Comparison of ENCODE assay signal across 19 cellular contexts in genomic region chr9:99947395-99947794, GRCh38. TPM values are rescaled to one million over a fixed set of nuclear protein-coding genes. Genes with fewer than 3 reads are reported as not detected.
DNase-seq lines count a peak whose midpoint lies in the region; ATAC-seq and TF ChIP-seq lines count a peak whose summit lies in the region.
"Had no signal": no experiment of that assay in that cellular context is flagged by ENCODE, and none has a peak within 500 bp of the region (broad histone marks: within the 10 kb centered on the region; RNA-seq: fewer than 3 reads in every experiment).

No MANE protein-coding gene starts in this region.

- H2AFZ ChIP-seq in neural progenitor cell (replicated peaks): no peak overlapping the region

- H3K36me3 Mint-ChIP-seq in neural progenitor cell (peaks cover 5% of the 10 kb centered on the region), Calu3 (ENCODE audit: insufficient read depth, unreplicated experiment) (no peaks in the 10 kb centered on the region)

- H3K4me3 Mint-ChIP-seq in neural progenitor cell (no peak overlapping the region), Calu3 (ENCODE audit: low read depth, unreplicated experiment) (no peak overlapping the region)
- H3K4me3 Mint-ChIP-seq: immature natural killer cell; T-helper 1 cell treated with Interleukin-12 subunit alpha and Interleukin-12 subunit beta and Interleukin-4 antibody, amounts not matched to agents 30 μg/mL and 1 μg/mL, for 36 hours had no signal

- no peaks in the 10 kb centered on the region for H3K27me3 ChIP-seq in H7 (ENCODE audit: control insufficient read depth, insufficient read depth, low read length)
- H3K27me3 ChIP-seq in neural progenitor cell: no peaks in the 10 kb centered on the region
- H3K27me3 ChIP-seq in psoas muscle (ENCODE audit: insufficient read depth in 3 of 3, low read length in 2 of 3): no peaks in the 10 kb centered on the region
- H3K27me3 ChIP-seq: body of pancreas, tibial artery had no signal

- H3K9ac ChIP-seq in neural progenitor cell: no peak overlapping the region

- no peaks in the 10 kb centered on the region for H3F3A ChIP-seq in neural progenitor cell (ENCODE audit: low read depth)

- H3K27me3 Mint-ChIP-seq in neural progenitor cell (ENCODE audit: insufficient read depth, low read depth) (no peaks in the 10 kb centered on the region), Calu3 (ENCODE audit: unreplicated experiment) (no peaks in the 10 kb centered on the region)

- peak; percentile 3 for DNase-seq in H7
- DNase-seq in RKO (ENCODE audit: low spot score): peak; percentile 52
- no peak for DNase-seq in epithelial cell of proximal tubule (ENCODE audit: low read depth)
- DNase-seq in neural progenitor cell (ENCODE audit: low spot score): no peak
- DNase-seq in psoas muscle: no peak
- no peak for DNase-seq in Calu3
- DNase-seq in AG08395 (ENCODE audit: low spot score): no peak
- DNase-seq in central memory CD4-positive, alpha-beta T cell: no peak
- DNase-seq: activated CD4-positive, CD25-positive, alpha-beta regulatory T cell treated with anti-CD3 and anti-CD28 coated beads, Interleukin-2, amount 50 U/mL, for 72 hours; activated gamma-delta T cell treated with Interleukin-2 at 50 U/mL for 16 hours; body of pancreas; foreskin melanocyte; immature natural killer cell; NCI-H1092; stimulated activated CD4-positive, alpha-beta T cell treated with anti-CD3 and anti-CD28 coated beads, Interleukin-4, amount 100 ng/mL, for 4 hours; tibial artery had no signal

- CTCF ChIA-PET in Calu3 (lab: Charles Lee): no interaction called here

- intact Hi-C loops in psoas muscle (cut with DNase I): no loop called here
- intact Hi-C loops in Calu3 (cut with micrococcal nuclease; ENCODE audit: unreplicated experiment): no loop called here

- H3K36me3 ChIP-seq in H7 (replicated peaks; ENCODE audit: control insufficient read depth, insufficient read depth, low read length): no peaks in the 10 kb centered on the region
- peaks cover 9% of the 10 kb centered on the region for H3K36me3 ChIP-seq in neural progenitor cell
- peaks cover 0 to 13% of the 10 kb centered on the region in 2 donors for H3K36me3 ChIP-seq in psoas muscle (ENCODE audit: insufficient read depth in 1 of 2, low read depth in 1 of 2)
- H3K36me3 ChIP-seq: HAP-1 had no signal

- TF ChIP-seq CTCF in epithelial cell of proximal tubule (conservative IDR thresholded peaks at IDR 0.05; ENCODE audit: low read depth, low read length) (peak; percentile 23), neural progenitor cell (IDR thresholded peaks at IDR 0.05) (peak; percentile 43), psoas muscle (IDR thresholded peaks at IDR 0.05) (no peak), Calu3 (IDR thresholded peaks at IDR 0.05; ENCODE audit: unreplicated experiment) (no peak)

- H3K27ac Mint-ChIP-seq in neural progenitor cell: no peak overlapping the region
- H3K27ac Mint-ChIP-seq in Calu3 (ENCODE audit: unreplicated experiment): no peak overlapping the region
- H3K27ac Mint-ChIP-seq: immature natural killer cell; T-helper 1 cell treated with Interleukin-12 subunit alpha and Interleukin-12 subunit beta and Interleukin-4 antibody, amounts not matched to agents 30 μg/mL and 1 μg/mL, for 36 hours had no signal

- no peak for ATAC-seq in psoas muscle
- ATAC-seq: body of pancreas, sciatic nerve had no signal

- H3K9me3 Mint-ChIP-seq in neural progenitor cell: peaks cover 2% of the 10 kb centered on the region
- no peaks in the 10 kb centered on the region for H3K9me3 Mint-ChIP-seq in Calu3 (ENCODE audit: low read depth, unreplicated experiment)
- H3K9me3 Mint-ChIP-seq: immature natural killer cell; T-helper 1 cell treated with Interleukin-12 subunit alpha and Interleukin-12 subunit beta and Interleukin-4 antibody, amounts not matched to agents 30 μg/mL and 1 μg/mL, for 36 hours had no signal

- H3K4me3 ChIP-seq in H7 (ENCODE audit: insufficient read depth, low read depth, low read length): no peak overlapping the region
- no peak overlapping the region for H3K4me3 ChIP-seq in epithelial cell of proximal tubule (ENCODE audit: low read depth, low read length)
- H3K4me3 ChIP-seq in neural progenitor cell: no peak overlapping the region
- no peak overlapping the region for H3K4me3 ChIP-seq in psoas muscle
- H3K4me3 ChIP-seq: body of pancreas, HAP-1, tibial artery had no signal

- no peak overlapping the region for H3K4me2 ChIP-seq in neural progenitor cell

- no TSS peak for BruUV-seq in Calu3 (replicated peaks; lab: Mats Ljungman, UMichigan)

- 65 to 78% (median 66%) methylated on average over 3 of the region's 3 CpGs for WGBS in psoas muscle, 3 donors

- no peaks in the 10 kb centered on the region for H3K4me1 ChIP-seq in neural progenitor cell
- H3K4me1 ChIP-seq in psoas muscle: no peaks in the 10 kb centered on the region
- H3K4me1 ChIP-seq: body of pancreas had no signal

- H4K20me1 ChIP-seq in neural progenitor cell (ENCODE audit: low read depth): no peaks in the 10 kb centered on the region

- no peak overlapping the region for H3K27ac ChIP-seq in neural progenitor cell
- no peak overlapping the region for H3K27ac ChIP-seq in psoas muscle
- H3K27ac ChIP-seq: body of pancreas, tibial artery had no signal

- H3K9me3 ChIP-seq in neural progenitor cell (ENCODE audit: low read depth) (no peaks in the 10 kb centered on the region), psoas muscle (no peaks in the 10 kb centered on the region)
- H3K9me3 ChIP-seq: body of pancreas, HAP-1, tibial artery had no signal

- no peaks in the 10 kb centered on the region for H3K79me2 ChIP-seq in neural progenitor cell (ENCODE audit: low read depth)

- no peaks in the 10 kb centered on the region for H3K4me1 Mint-ChIP-seq in neural progenitor cell
- H3K4me1 Mint-ChIP-seq in Calu3 (ENCODE audit: low read depth, unreplicated experiment): no peaks in the 10 kb centered on the region

RNA-seq across cellular contexts. Expression of gene STX17, which starts 40.9 kb away (rescaled TPM):
- 9.3 and 14.8 TPM in 2 replicates for total RNA-seq in H7 (2014; rRNA removed; shearing (Covaris generic))
- total RNA-seq in epithelial cell of proximal tubule (18.3 and 20.3 TPM in 2 replicates), neural progenitor cell (ENCODE audit: low replicate concordance) (31.7 and 34.4 TPM in 2 replicates), psoas muscle (10 to 100 TPM; 19.6 to 31.1 (median 28.5) TPM), Calu3 (2022) (21.5 and 22.9 TPM in 2 replicates)
- 10 to 100 TPM in 1 of 3 donors, 1 to 10 TPM in 2; 5.2 to 19.4 (median 8.8) TPM for polyA plus RNA-seq in psoas muscle

Comparison
In these comparisons a context has a peak if more than half of its experiments do, and no peak if none do; other contexts are left out.
1. DNase-seq: peak in H7 (single experiment) and RKO (single experiment); none in epithelial cell of proximal tubule (single experiment), neural progenitor cell (single experiment), psoas muscle (0 of 2), Calu3 (single experiment), AG08395 (single experiment) and central memory CD4-positive, alpha-beta T cell (single experiment).
2. CTCF ChIP-seq: peak in epithelial cell of proximal tubule (single experiment) and neural progenitor cell (single experiment); none in psoas muscle (single experiment) and Calu3 (single experiment).